8 cellular contexts compared by ENCODE assay signal in the genomic region with DNA sequence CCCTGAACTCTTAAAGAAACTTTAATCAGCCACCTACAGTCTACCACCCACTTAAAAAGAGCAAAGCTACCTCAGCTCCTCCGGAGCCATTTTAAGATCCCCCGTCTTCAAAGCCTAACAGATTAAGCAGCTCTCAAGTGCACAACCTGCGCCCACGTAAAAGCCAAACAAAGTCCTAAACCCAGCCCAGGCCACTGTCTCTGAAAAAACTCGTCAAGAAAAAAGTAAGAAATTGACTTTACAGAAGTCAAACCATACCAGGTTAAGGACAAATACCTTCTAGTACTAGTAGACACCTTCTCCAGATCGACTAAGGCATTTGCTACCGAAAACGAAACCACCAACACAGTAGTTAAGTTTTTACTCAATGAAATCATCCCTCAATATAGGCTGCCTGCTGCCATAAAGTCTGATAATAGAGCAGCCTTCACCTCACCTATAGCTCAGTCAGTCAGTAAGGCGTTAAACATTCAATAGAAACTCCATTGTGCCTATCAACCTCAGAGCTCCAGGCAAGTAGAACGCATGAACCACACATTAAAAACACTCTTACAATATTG.
DNase-seq lines count a peak whose midpoint lies in the region; ATAC-seq and TF ChIP-seq lines count a peak whose summit lies in the region.
"Not testable (repeated sequence)": the region's sequence is repeated elsewhere in the genome, so short reads cannot be mapped to it uniquely, and the experiment has no call there.

No MANE protein-coding gene starts in this region.

- peak overlapping the region; percentile 42; the same call in 1 of the 2 replicates for H3K27ac Mint-ChIP-seq in WTC11
- peak overlapping the region; percentile 89 to 94 for H3K27ac Mint-ChIP-seq in natural killer cell
- H3K27ac Mint-ChIP-seq in type B pancreatic cell = peak overlapping the region; percentile 90

- TF ChIP-seq POLR2A in breast epithelium (IDR thresholded peaks at IDR 0.05) = not testable (repeated sequence)

- H3K27me3 Mint-ChIP-seq in WTC11 (ENCODE audit: low read depth); activated T-cell treated with anti-CD3 and anti-CD28 coated beads, Interleukin-2, amount 50 U/mL, for 4 hours (ENCODE audit: low read depth); natural killer cell (ENCODE audit: low read depth in 2 of 2); type B pancreatic cell: not testable (repeated sequence)

- H3K27me3 ChIP-seq in breast epithelium; left ventricle myocardium inferior (ENCODE audit: low read depth): not testable (repeated sequence)

- H3K4me1 Mint-ChIP-seq in WTC11 (peaks cover 61% of the 10 kb centered on the region), natural killer cell (peaks cover 48 to 52% of the 10 kb centered on the region in 2 donors), type B pancreatic cell (ENCODE audit: unreplicated experiment) (peaks cover 32% of the 10 kb centered on the region)
- peaks cover 51% of the 10 kb centered on the region for H3K4me1 Mint-ChIP-seq in activated T-cell treated with anti-CD3 and anti-CD28 coated beads, Interleukin-2, amount 50 U/mL, for 4 hours (ENCODE audit: low read depth)

- H3K4me1 ChIP-seq in breast epithelium, left ventricle myocardium inferior: not testable (repeated sequence)

- ATAC-seq in WTC11; activated T-cell treated with anti-CD3 and anti-CD28 coated beads, Interleukin-2, amount 50 U/mL, for 4 hours; natural killer cell: not testable (repeated sequence)

- peaks cover 70% of the 10 kb centered on the region for H3K9me3 Mint-ChIP-seq in WTC11
- not testable (repeated sequence) for H3K9me3 Mint-ChIP-seq in activated T-cell treated with anti-CD3 and anti-CD28 coated beads, Interleukin-2, amount 50 U/mL, for 4 hours; natural killer cell; type B pancreatic cell

- not testable (repeated sequence) for H3K36me3 ChIP-seq in breast epithelium, left ventricle myocardium inferior

- H3K9me3 ChIP-seq in breast epithelium; left ventricle myocardium inferior (replicated peaks): not testable (repeated sequence)

- H3K36me3 Mint-ChIP-seq in WTC11 = peaks cover 49% of the 10 kb centered on the region
- not testable (repeated sequence) for H3K36me3 Mint-ChIP-seq in activated T-cell treated with anti-CD3 and anti-CD28 coated beads, Interleukin-2, amount 50 U/mL, for 4 hours (ENCODE audit: insufficient read depth); natural killer cell; type B pancreatic cell

- not testable (repeated sequence) for H3K4me3 ChIP-seq in GM12865 (ENCODE audit: low read depth, low read length)
- peak overlapping the region in 2 of 3 donors; percentile 41 to 57 for H3K4me3 ChIP-seq in breast epithelium
- peak overlapping the region; percentile 50 for H3K4me3 ChIP-seq in left ventricle myocardium inferior

- intact Hi-C loops in breast epithelium (cut with DNase I; ENCODE audit: low total_unique reads); left ventricle myocardium inferior (cut with micrococcal nuclease); natural killer cell (cut with micrococcal nuclease): not testable (repeated sequence)

- H3K27ac ChIP-seq in breast epithelium = peak overlapping the region; percentile 68 to 69
- H3K27ac ChIP-seq in left ventricle myocardium inferior (replicated peaks) = not testable (repeated sequence)

- TF ChIP-seq CTCF in GM12865 (IDR thresholded peaks at IDR 0.05; ENCODE audit: insufficient read depth, low read depth, low read length, missing control alignments); WTC11 (IDR thresholded peaks at IDR 0.05); breast epithelium (IDR thresholded peaks at IDR 0.05); left ventricle myocardium inferior (IDR thresholded peaks at IDR 0.05; ENCODE audit: borderline replicate concordance); natural killer cell (IDR thresholded peaks at IDR 0.05); type B pancreatic cell (conservative IDR thresholded peaks at IDR 0.05): not testable (repeated sequence)

- DNase-seq in GM12865 (ENCODE audit: low read depth) = peak; percentile 10
- not testable (repeated sequence) for DNase-seq in WTC11 (ENCODE audit: low spot score); activated T-cell treated with anti-CD3 and anti-CD28 coated beads, Interleukin-2, amount 50 U/mL, for 4 hours; breast epithelium (ENCODE audit: low spot score in 2 of 2); left ventricle myocardium inferior; natural killer cell; type B pancreatic cell (ENCODE audit: extremely low spot score, unreplicated experiment)
- DNase-seq in stimulated activated CD4-positive, alpha-beta T cell treated with anti-CD3 and anti-CD28 coated beads, Interleukin-12 subunit alpha, Interleukin-12 subunit beta, amount 100 ng/mL, for 4 hours = peak; percentile 6

- H3K4me3 Mint-ChIP-seq in WTC11 = not testable (repeated sequence)
- H3K4me3 Mint-ChIP-seq in activated T-cell treated with anti-CD3 and anti-CD28 coated beads, Interleukin-2, amount 50 U/mL, for 4 hours = peak overlapping the region; percentile 81
- H3K4me3 Mint-ChIP-seq in natural killer cell (peak overlapping the region; percentile 87), type B pancreatic cell (peak overlapping the region; percentile 82)

- POLR2A ChIA-PET in WTC11 (lab: Charles Lee) = not testable (repeated sequence)

- CTCF ChIA-PET in WTC11 (lab: Charles Lee) = interaction anchor here (1.2 kb wide), 1 partner anchor 72 kb away, joined by 4 read pairs; no protein-coding TSS in a partner anchor
